14 cellular contexts compared by ENCODE assay signal in the genomic region with DNA sequence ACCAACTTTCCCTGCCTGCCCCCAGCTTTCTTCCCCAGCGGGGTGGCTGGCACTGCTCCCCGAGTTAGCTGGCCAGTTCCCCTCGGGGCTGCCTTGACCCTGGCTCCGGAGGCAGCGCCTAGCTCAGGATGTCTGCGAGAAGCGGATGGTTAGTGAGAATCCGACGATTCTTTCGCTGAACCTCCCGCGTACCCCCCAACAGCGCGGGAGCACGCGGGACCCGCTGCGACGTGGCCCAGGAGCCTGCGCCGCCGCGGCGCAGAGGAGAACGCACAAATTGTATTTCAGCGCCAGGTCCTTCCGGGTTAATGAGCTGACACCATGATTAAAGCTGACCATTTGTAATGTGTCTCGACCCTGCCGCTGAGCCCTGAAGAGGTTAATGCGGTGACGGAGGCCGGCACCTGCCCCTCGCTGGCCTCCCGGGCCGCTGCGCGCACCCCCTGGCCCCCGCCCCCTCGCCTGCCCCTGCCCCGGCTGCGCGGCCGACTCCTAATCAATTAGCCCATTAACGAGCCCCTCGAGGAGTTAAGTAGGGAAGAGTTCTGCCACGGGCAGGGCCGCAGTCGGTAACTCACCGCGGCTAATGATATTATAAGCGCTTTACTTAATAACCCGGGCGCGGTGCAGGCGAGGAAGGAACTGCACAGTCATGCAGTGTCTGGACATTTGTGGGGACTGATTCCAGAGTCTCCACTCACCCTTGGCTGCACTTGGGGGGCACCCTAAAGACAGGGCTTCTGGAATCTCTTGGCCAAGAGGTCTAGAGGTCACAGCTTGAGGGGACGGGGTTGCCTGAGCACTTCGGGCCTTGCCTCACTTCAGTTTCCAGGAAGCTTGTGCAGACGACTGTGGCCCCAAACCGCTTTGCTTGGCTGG. TPM values are rescaled to one million over a fixed set of nuclear protein-coding genes. Genes with fewer than 3 reads are reported as not detected.
DNase-seq lines count a peak whose midpoint lies in the region; ATAC-seq and TF ChIP-seq lines count a peak whose summit lies in the region.
"Had no signal": no experiment of that assay in that cellular context is flagged by ENCODE, and none has a peak within 500 bp of the region (broad histone marks: within the 10 kb centered on the region; RNA-seq: fewer than 3 reads in every experiment).

No MANE protein-coding gene starts in this region.

- peaks cover 91% of the 10 kb centered on the region for H3K27me3 ChIP-seq in BE2C
- H3K27me3 ChIP-seq in MM.1S (replicated peaks; ENCODE audit: insufficient read depth, low read length) = peaks cover 31% of the 10 kb centered on the region

- no peaks in the 10 kb centered on the region for H3K79me2 ChIP-seq in MM.1S (ENCODE audit: low read length)
- H3K79me2 ChIP-seq: parathyroid adenoma had no signal

- TF ChIP-seq CTCF in progenitor cell of endocrine pancreas (IDR thresholded peaks at IDR 0.05; ENCODE audit: unreplicated experiment) (no peak), BE2C (IDR thresholded peaks at IDR 0.05; ENCODE audit: low read depth, low read length) (no peak), MM.1S (IDR thresholded peaks at IDR 0.05; ENCODE audit: low read length) (no peak)

- CTCF ChIA-PET in activated CD8-positive, alpha-beta memory T cell treated with anti-CD3 and anti-CD28 coated beads, Interleukin-2, amount 10 ng/mL, durations not matched to agents 7 days and 5 days (lab: Charles Lee) = interaction anchor here (3.7 kb wide), 1 partner anchor 13 kb away, joined by 20 read pairs; no protein-coding TSS in a partner anchor

- peaks cover 36% of the 10 kb centered on the region for H3K4me1 Mint-ChIP-seq in activated CD8-positive, alpha-beta memory T cell treated with anti-CD3 and anti-CD28 coated beads, Interleukin-2, amount 10 ng/mL, durations not matched to agents 7 days and 5 days
- H3K4me1 Mint-ChIP-seq in IgD-negative memory B cell (peaks cover 13 to 35% (median 16%) of the 10 kb centered on the region in 3 donors), progenitor cell of endocrine pancreas (ENCODE audit: low read depth) (peaks cover 14% of the 10 kb centered on the region)
- peaks cover 35 to 39% of the 10 kb centered on the region in 2 donors for H3K4me1 Mint-ChIP-seq in effector memory CD8-positive, alpha-beta T cell (ENCODE audit: low read depth in 2 of 2)

- H3K4me3 Mint-ChIP-seq in activated CD8-positive, alpha-beta memory T cell treated with anti-CD3 and anti-CD28 coated beads, Interleukin-2, amount 10 ng/mL, durations not matched to agents 7 days and 5 days = peak overlapping the region; percentile 1
- H3K4me3 Mint-ChIP-seq in IgD-negative memory B cell (peak overlapping the region in 2 of 4 donors; percentile 47 to 73), progenitor cell of endocrine pancreas (ENCODE audit: low read depth) (no peak overlapping the region)
- H3K4me3 Mint-ChIP-seq in effector memory CD8-positive, alpha-beta T cell = peak overlapping the region; percentile 54 to 58

- H3K4me1 ChIP-seq in BE2C (peaks cover 2% of the 10 kb centered on the region; the same call in 1 of the 2 replicates), MM.1S (ENCODE audit: low read length) (no peaks in the 10 kb centered on the region)
- H3K4me1 ChIP-seq: parathyroid adenoma had no signal

- DNase-seq in activated CD8-positive, alpha-beta memory T cell treated with anti-CD3 and anti-CD28 coated beads, Interleukin-2, amount 10 ng/mL, durations not matched to agents 7 days and 5 days = no peak
- DNase-seq in activated CD8-positive, alpha-beta memory T cell treated with anti-CD3 and anti-CD28 coated beads for 24 hours = no peak
- DNase-seq in effector memory CD8-positive, alpha-beta T cell = no peak
- DNase-seq in progenitor cell of endocrine pancreas (ENCODE audit: low spot score, unreplicated experiment) (peak; percentile 25), BE2C (no peak), MM.1S (no peak)
- no peak for DNase-seq in central memory CD4-positive, alpha-beta T cell
- DNase-seq: activated gamma-delta T cell, KG1 had no signal

- H3K9ac ChIP-seq in MM.1S (ENCODE audit: low read length) = no peak overlapping the region
- H3K9ac ChIP-seq: parathyroid adenoma had no signal

- H2AFZ ChIP-seq in MM.1S (ENCODE audit: low read length) = no peak overlapping the region
- H2AFZ ChIP-seq: parathyroid adenoma had no signal

- no peak overlapping the region for H3K27ac Mint-ChIP-seq in activated CD8-positive, alpha-beta memory T cell treated with anti-CD3 and anti-CD28 coated beads, Interleukin-2, amount 10 ng/mL, durations not matched to agents 7 days and 5 days
- H3K27ac Mint-ChIP-seq in IgD-negative memory B cell (peak overlapping the region; percentile 87 to 95 (median 91)), progenitor cell of endocrine pancreas (no peak overlapping the region)
- H3K27ac Mint-ChIP-seq in effector memory CD8-positive, alpha-beta T cell = no peak overlapping the region

- H3K36me3 ChIP-seq in BE2C (no peaks in the 10 kb centered on the region), MM.1S (replicated peaks; ENCODE audit: insufficient read depth, low read length) (no peaks in the 10 kb centered on the region)

- no peaks in the 10 kb centered on the region for H3F3A ChIP-seq in MM.1S (ENCODE audit: insufficient read depth, low read length)

- H3K4me2 ChIP-seq in MM.1S (ENCODE audit: low read depth, low read length) = no peak overlapping the region

- no peaks in the 10 kb centered on the region for H4K20me1 ChIP-seq in MM.1S (ENCODE audit: insufficient read depth, low read length)

- 0 out of 2 replicates have a peak, but pooled peaks cover 2% of the 10 kb centered on the region for H3K9me3 ChIP-seq in BE2C
- no peaks in the 10 kb centered on the region for H3K9me3 ChIP-seq in MM.1S (replicated peaks; ENCODE audit: insufficient read depth, low read length)
- H3K9me3 ChIP-seq: HAP-1 had no signal

- no peaks in the 10 kb centered on the region for H3K9me2 ChIP-seq in MM.1S (replicated peaks; ENCODE audit: insufficient read depth, low read length)

- no peak overlapping the region for H3K4me3 ChIP-seq in BE2C (ENCODE audit: low read depth, low read length)
- no peak overlapping the region for H3K4me3 ChIP-seq in MM.1S (ENCODE audit: low read length)
- H3K4me3 ChIP-seq: HAP-1 had no signal

- no peaks in the 10 kb centered on the region for H3K9me3 Mint-ChIP-seq in activated CD8-positive, alpha-beta memory T cell treated with anti-CD3 and anti-CD28 coated beads, Interleukin-2, amount 10 ng/mL, durations not matched to agents 7 days and 5 days (ENCODE audit: low read depth)
- H3K9me3 Mint-ChIP-seq in IgD-negative memory B cell (peaks cover 0 to 11% (median 0%) of the 10 kb centered on the region in 3 donors), progenitor cell of endocrine pancreas (ENCODE audit: low read depth) (no peaks in the 10 kb centered on the region)
- H3K9me3 Mint-ChIP-seq in effector memory CD8-positive, alpha-beta T cell = no peaks in the 10 kb centered on the region

- no peak overlapping the region for H3K27ac ChIP-seq in MM.1S (ENCODE audit: low read length)
- H3K27ac ChIP-seq: parathyroid adenoma had no signal

- no peak for ATAC-seq in activated CD8-positive, alpha-beta memory T cell treated with anti-CD3 and anti-CD28 coated beads, Interleukin-2, amount 10 ng/mL, durations not matched to agents 7 days and 5 days
- no peak for ATAC-seq in effector memory CD8-positive, alpha-beta T cell (replicated peaks)

- peaks cover 5% of the 10 kb centered on the region for H3K36me3 Mint-ChIP-seq in activated CD8-positive, alpha-beta memory T cell treated with anti-CD3 and anti-CD28 coated beads, Interleukin-2, amount 10 ng/mL, durations not matched to agents 7 days and 5 days
- H3K36me3 Mint-ChIP-seq in IgD-negative memory B cell = peaks cover 2% of the 10 kb centered on the region
- H3K36me3 Mint-ChIP-seq in effector memory CD8-positive, alpha-beta T cell (ENCODE audit: insufficient read depth) = peaks cover 10% of the 10 kb centered on the region
- H3K36me3 Mint-ChIP-seq in progenitor cell of endocrine pancreas (ENCODE audit: insufficient read depth) = no peaks in the 10 kb centered on the region

- H3K27me3 Mint-ChIP-seq in activated CD8-positive, alpha-beta memory T cell treated with anti-CD3 and anti-CD28 coated beads, Interleukin-2, amount 10 ng/mL, durations not matched to agents 7 days and 5 days = peaks cover 82% of the 10 kb centered on the region
- H3K27me3 Mint-ChIP-seq in IgD-negative memory B cell (peaks cover 73% of the 10 kb centered on the region), progenitor cell of endocrine pancreas (peaks cover 82% of the 10 kb centered on the region)
- H3K27me3 Mint-ChIP-seq in effector memory CD8-positive, alpha-beta T cell = peaks cover 71 to 94% of the 10 kb centered on the region in 2 donors

RNA-seq across cellular contexts. Expression of a gene that starts 1.7 kb away (rescaled TPM):
- total RNA-seq in activated CD8-positive, alpha-beta memory T cell treated with anti-CD3 and anti-CD28 coated beads, Interleukin-2, amount 10 ng/mL, durations not matched to agents 7 days and 5 days = not detected
- polyA plus RNA-seq in IgD-negative memory B cell = not detected
- total RNA-seq in progenitor cell of endocrine pancreas = not detected in 2 replicates
- not detected for polyA plus RNA-seq in BE2C (2012; ENCODE audit: insufficient read depth, insufficient read length, low read depth)
- total RNA-seq: fibroblast of villous mesenchyme had no signal

RNA-seq across cellular contexts. Expression of a gene that starts 8.0 kb away (rescaled TPM):
- 100 to 1,000 TPM; 282 to 319 TPM for total RNA-seq in activated CD8-positive, alpha-beta memory T cell treated with anti-CD3 and anti-CD28 coated beads, Interleukin-2, amount 10 ng/mL, durations not matched to agents 7 days and 5 days
- polyA plus RNA-seq in IgD-negative memory B cell = 148 TPM
- 92.3 and 93.2 TPM in 2 replicates for total RNA-seq in progenitor cell of endocrine pancreas
- polyA plus RNA-seq in BE2C (2012; ENCODE audit: insufficient read depth, insufficient read length, low read depth) = 166 TPM

RNA-seq across cellular contexts. Expression of a gene that starts 10.5 kb away (rescaled TPM):
- not detected for total RNA-seq in activated CD8-positive, alpha-beta memory T cell treated with anti-CD3 and anti-CD28 coated beads, Interleukin-2, amount 10 ng/mL, durations not matched to agents 7 days and 5 days
- polyA plus RNA-seq in IgD-negative memory B cell = not detected
- total RNA-seq in progenitor cell of endocrine pancreas = not detected in 2 replicates
- not detected for polyA plus RNA-seq in BE2C (2012; ENCODE audit: insufficient read depth, insufficient read length, low read depth)
- total RNA-seq: fibroblast of villous mesenchyme had no signal
- polyA plus RNA-seq: thymus had no signal

Comparison
In these comparisons a context has a peak if more than half of its experiments do, and no peak if none do; other contexts are left out.
1. H3K27ac Mint-ChIP-seq: peak in IgD-negative memory B cell (3 of 3); none in activated CD8-positive, alpha-beta memory T cell treated with anti-CD3 and anti-CD28 coated beads, Interleukin-2, amount 10 ng/mL, durations not matched to agents 7 days and 5 days (single experiment), effector memory CD8-positive, alpha-beta T cell (0 of 2) and progenitor cell of endocrine pancreas (single experiment).